Comparison of ENCODE assay signal across 19 cellular contexts in the genomic region with DNA sequence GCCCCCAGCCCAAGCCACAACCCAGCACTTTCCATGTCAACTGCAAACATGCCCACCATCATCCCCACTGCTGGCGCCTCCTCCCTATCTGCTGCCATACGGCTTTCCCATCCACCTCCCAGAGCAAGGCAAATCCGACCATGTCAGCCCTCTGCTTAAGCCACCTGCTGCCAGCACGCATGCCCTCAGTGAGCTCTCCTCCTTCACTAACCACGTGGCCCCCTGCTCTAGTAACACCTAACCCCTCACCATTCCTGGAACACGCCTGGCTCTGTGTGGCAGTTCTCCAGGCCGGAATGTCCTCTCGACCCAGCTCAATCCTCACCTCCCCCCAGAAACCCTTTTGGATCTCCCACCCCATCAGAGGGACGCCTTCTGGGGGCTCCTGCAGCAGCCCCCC. TPM values are rescaled to one million over a fixed set of nuclear protein-coding genes. Genes with fewer than 3 reads are reported as not detected.
DNase-seq lines count a peak whose midpoint lies in the region; ATAC-seq and TF ChIP-seq lines count a peak whose summit lies in the region.
"Had no signal": no experiment of that assay in that cellular context is flagged by ENCODE, and none has a peak within 500 bp of the region (broad histone marks: within the 10 kb centered on the region; RNA-seq: fewer than 3 reads in every experiment).

No MANE protein-coding gene starts in this region.

- no peak overlapping the region for H2BK20ac ChIP-seq in H9 (ENCODE audit: low read depth, low read length, poor library complexity, severe bottlenecking)

- no peaks in the 10 kb centered on the region for H3K23me2 ChIP-seq in H9 (ENCODE audit: insufficient read length, low read depth, low read length, poor library complexity, severe bottlenecking)

- H4K20me1 ChIP-seq in H9 (ENCODE audit: control insufficient read depth, insufficient read depth, insufficient read length) = no peaks in the 10 kb centered on the region

- intact Hi-C loops in Right ventricle myocardium superior (cut with DNase I) = no loop called here

- no peak overlapping the region for H3K9ac ChIP-seq in H9 (ENCODE audit: extremely low read depth, insufficient read length, low read length)

- no peak overlapping the region for H3K14ac ChIP-seq in H9 (ENCODE audit: insufficient read depth, low read length)

- no peak overlapping the region for H3T11ph ChIP-seq in H9 (ENCODE audit: low read length)

- H3K36me3 Mint-ChIP-seq in CD4-positive, CD25-positive, alpha-beta regulatory T cell = no peaks in the 10 kb centered on the region
- H3K36me3 Mint-ChIP-seq in H9 (ENCODE audit: insufficient read depth in 1 of 3, low read depth in 3 of 3) (peaks cover 33 to 70% (median 60%) of the 10 kb centered on the region in 3 experiments), nephron progenitor cell (ENCODE audit: low read depth) (no peaks in the 10 kb centered on the region)
- peaks cover 84% of the 10 kb centered on the region for H3K36me3 Mint-ChIP-seq in activated T-cell treated with anti-CD3 and anti-CD28 coated beads, Interleukin-2, amount 50 U/mL, for 24 hours (ENCODE audit: low read depth)

- H3K27ac ChIP-seq in CD4-positive, CD25-positive, alpha-beta regulatory T cell (ENCODE audit: insufficient read depth, low read length, poor library complexity, severe bottlenecking) = no peak overlapping the region
- H3K27ac ChIP-seq in H9 (ENCODE audit: insufficient read length, low read depth, low read length) = no peak overlapping the region
- H3K27ac ChIP-seq: PC-9 had no signal

- no peaks in the 10 kb centered on the region for H3K79me1 ChIP-seq in H9 (ENCODE audit: insufficient read depth, low read depth, low read length, poor library complexity, severe bottlenecking)

- H3K27me3 Mint-ChIP-seq in CD4-positive, CD25-positive, alpha-beta regulatory T cell = no peaks in the 10 kb centered on the region
- H3K27me3 Mint-ChIP-seq in H9 (ENCODE audit: low read depth) = no peaks in the 10 kb centered on the region
- peaks cover 41% of the 10 kb centered on the region for H3K27me3 Mint-ChIP-seq in activated T-cell treated with anti-CD3 and anti-CD28 coated beads, Interleukin-2, amount 50 U/mL, for 24 hours
- H3K27me3 Mint-ChIP-seq in nephron progenitor cell (ENCODE audit: low read depth, poor library complexity) = no peaks in the 10 kb centered on the region

- no peak overlapping the region for H3K4me3 Mint-ChIP-seq in CD4-positive, CD25-positive, alpha-beta regulatory T cell
- H3K4me3 Mint-ChIP-seq in H9 (no peak overlapping the region), nephron progenitor cell (no peak overlapping the region)
- H3K4me3 Mint-ChIP-seq in activated T-cell treated with anti-CD3 and anti-CD28 coated beads, Interleukin-2, amount 50 U/mL, for 24 hours = no peak overlapping the region
- H3K4me3 Mint-ChIP-seq: CD14-positive monocyte had no signal

- H2BK5ac ChIP-seq in H9 (ENCODE audit: insufficient read length, low read length) = no peak overlapping the region

- H3K4me1 ChIP-seq in CD4-positive, CD25-positive, alpha-beta regulatory T cell (ENCODE audit: control insufficient read depth, insufficient read depth, low read length, poor library complexity, severe bottlenecking) = no peaks in the 10 kb centered on the region
- no peaks in the 10 kb centered on the region for H3K4me1 ChIP-seq in H9 (ENCODE audit: insufficient read depth, low read length)

- H2AK5ac ChIP-seq in H9 (ENCODE audit: insufficient read length, low read length) = no peak overlapping the region

- H2AFZ ChIP-seq in H9 (ENCODE audit: low read length) = no peak overlapping the region
- H2AFZ ChIP-seq: PC-9 had no signal

- H2BK15ac ChIP-seq in H9 (ENCODE audit: low read depth, low read length) = no peak overlapping the region

- no peak for TF ChIP-seq CTCF in H9 (conservative IDR thresholded peaks at IDR 0.05)
- no peak for TF ChIP-seq CTCF in nephron progenitor cell (IDR thresholded peaks at IDR 0.05)

- no CpG with 5 or more reads among the region's 9 CpGs for WGBS in H9 (ENCODE audit: extremely low coverage, insufficient read length, low lambda C conversion rate)

- no peak overlapping the region for H3K4me2 ChIP-seq in H9 (ENCODE audit: insufficient read depth, insufficient read length, low read length)
- H3K4me2 ChIP-seq: PC-9 had no signal

- H3K36me3 ChIP-seq in CD4-positive, CD25-positive, alpha-beta regulatory T cell (ENCODE audit: control insufficient read depth, insufficient read depth, low read length) = peaks cover 17% of the 10 kb centered on the region

- H2BK12ac ChIP-seq in H9 (ENCODE audit: insufficient read length, low read depth, low read length) = no peak overlapping the region

- no peak for DNase-seq in CD4-positive, CD25-positive, alpha-beta regulatory T cell
- DNase-seq in H9 = no peak
- no peak for DNase-seq in Right ventricle myocardium superior
- peak; percentile 35 for DNase-seq in myocyte (ENCODE audit: low read depth)
- DNase-seq in activated T-cell treated with anti-CD3 and anti-CD28 coated beads, Interleukin-2, amount 50 U/mL, for 24 hours = no peak
- no peak for DNase-seq in nephron progenitor cell
- DNase-seq: DMS79 treated with DMSO at 0.1 percent for 48 hours, GDM1, Karpas-422, MM.1S, NCI-H1105 treated with DMSO at 0.1 percent for 48 hours, NCI-H187, NCI-H446, NCI-H748 treated with DMSO at 0.1 percent for 48 hours, PC-9 had no signal

- no peak overlapping the region for H3K4ac ChIP-seq in H9 (ENCODE audit: low read depth, low read length)

- no peak overlapping the region for H3K18ac ChIP-seq in H9 (ENCODE audit: insufficient read length, low read depth, low read length)

- no peak for ATAC-seq in CD4-positive, CD25-positive, alpha-beta regulatory T cell (ENCODE audit: low read depth in 2 of 2)
- ATAC-seq in Right ventricle myocardium superior (ENCODE audit: poor library complexity) = peak; percentile 21
- no peak for ATAC-seq in GM18909 (IDR thresholded peaks at IDR 0.05; ENCODE audit: poor library complexity, unreplicated experiment)
- no peak for ATAC-seq in HG02763 (IDR thresholded peaks at IDR 0.05; ENCODE audit: unreplicated experiment)

- H2BK120ac ChIP-seq in H9 (ENCODE audit: low read depth, low read length, poor library complexity, severe bottlenecking) = no peak overlapping the region

- no peak overlapping the region for H3K4me3 ChIP-seq in CD4-positive, CD25-positive, alpha-beta regulatory T cell (ENCODE audit: low read depth, low read length)
- H3K4me3 ChIP-seq: PC-9 had no signal

- no peaks in the 10 kb centered on the region for H3K9me3 Mint-ChIP-seq in CD4-positive, CD25-positive, alpha-beta regulatory T cell
- peaks cover 72 to 85% of the 10 kb centered on the region in 2 experiments for H3K9me3 Mint-ChIP-seq in H9
- H3K9me3 Mint-ChIP-seq in activated T-cell treated with anti-CD3 and anti-CD28 coated beads, Interleukin-2, amount 50 U/mL, for 24 hours = no peaks in the 10 kb centered on the region
- H3K9me3 Mint-ChIP-seq in nephron progenitor cell = peaks cover 69% of the 10 kb centered on the region

- H3K27ac Mint-ChIP-seq in CD4-positive, CD25-positive, alpha-beta regulatory T cell = peak overlapping the region in 2 of 3 donors; percentile 38 to 72
- H3K27ac Mint-ChIP-seq in H9 (peak overlapping the region; percentile 70 to 89 (median 70); a peak in 3 of 7 replicates), nephron progenitor cell (no peak overlapping the region)
- H3K27ac Mint-ChIP-seq in activated T-cell treated with anti-CD3 and anti-CD28 coated beads, Interleukin-2, amount 50 U/mL, for 24 hours = no peak overlapping the region

- no peak overlapping the region for H3K23ac ChIP-seq in H9 (ENCODE audit: insufficient read length, low read depth, low read length)

- H4K91ac ChIP-seq in H9 (ENCODE audit: insufficient read length, low read depth, low read length) = no peak overlapping the region

- H4K8ac ChIP-seq in H9 (replicated peaks; ENCODE audit: insufficient read length, low read depth, low read length) = no peak overlapping the region

- no peaks in the 10 kb centered on the region for H3K9me3 ChIP-seq in CD4-positive, CD25-positive, alpha-beta regulatory T cell (ENCODE audit: control insufficient read depth in 2 of 2, low read length in 2 of 2)
- peaks cover 11% of the 10 kb centered on the region for H3K9me3 ChIP-seq in H9 (ENCODE audit: control insufficient read depth, low read depth, low read length)

- H3K4me1 Mint-ChIP-seq in CD4-positive, CD25-positive, alpha-beta regulatory T cell = peaks cover 0 to 11% (median 2%) of the 10 kb centered on the region in 4 donors
- H3K4me1 Mint-ChIP-seq in H9 = peaks cover 3 to 6% of the 10 kb centered on the region in 2 experiments; a peak in 3 of 4 replicates
- H3K4me1 Mint-ChIP-seq in activated T-cell treated with anti-CD3 and anti-CD28 coated beads, Interleukin-2, amount 50 U/mL, for 24 hours (ENCODE audit: low read depth) = peaks cover 6% of the 10 kb centered on the region
- peaks cover 55% of the 10 kb centered on the region for H3K4me1 Mint-ChIP-seq in nephron progenitor cell

- no peaks in the 10 kb centered on the region for H3K27me3 ChIP-seq in CD4-positive, CD25-positive, alpha-beta regulatory T cell (ENCODE audit: control insufficient read depth, insufficient read depth, low read length)
- H3K27me3 ChIP-seq in H9 (ENCODE audit: insufficient read depth, low read length) = no peaks in the 10 kb centered on the region

- no peak overlapping the region for H4K5ac ChIP-seq in H9 (ENCODE audit: insufficient read length, low read depth, low read length)

- H3K56ac ChIP-seq in H9 (ENCODE audit: insufficient read length, low read depth, low read length) = no peak overlapping the region

- H3K79me2 ChIP-seq in H9 (ENCODE audit: insufficient read depth, low read length) = no peaks in the 10 kb centered on the region

RNA-seq across cellular contexts. Expression of a gene that starts 17.4 kb away (rescaled TPM):
- 99.9 TPM for total RNA-seq in CD4-positive, CD25-positive, alpha-beta regulatory T cell
- 100 to 1,000 TPM; 261 to 318 (median 276) TPM for polyA plus RNA-seq in CD4-positive, CD25-positive, alpha-beta regulatory T cell
- total RNA-seq in H9 (2021) (138 and 140 TPM in 2 replicates), Right ventricle myocardium superior (86.4 TPM), myocyte (150 and 162 TPM in 2 replicates)
- 268 TPM for polyA plus RNA-seq in myocyte (2012)

RNA-seq across cellular contexts. Expression of a gene that starts 17.9 kb away (rescaled TPM):
- 7.5 TPM for total RNA-seq in CD4-positive, CD25-positive, alpha-beta regulatory T cell
- 1 to 10 TPM; 1.1 to 3.4 (median 1.5) TPM for polyA plus RNA-seq in CD4-positive, CD25-positive, alpha-beta regulatory T cell
- total RNA-seq in H9 (2021) (10.2 and 11.1 TPM in 2 replicates), Right ventricle myocardium superior (14.7 TPM), myocyte (53.8 and 71.6 TPM in 2 replicates)
- 38.3 TPM for polyA plus RNA-seq in myocyte (2012)

RNA-seq across cellular contexts. Expression of a gene that starts 19.1 kb away (rescaled TPM):
- 3.4 TPM for total RNA-seq in CD4-positive, CD25-positive, alpha-beta regulatory T cell
- under 1 TPM; 0.08 to 0.72 (median 0.18) TPM for polyA plus RNA-seq in CD4-positive, CD25-positive, alpha-beta regulatory T cell
- total RNA-seq in H9 (2021) = 229 and 231 TPM in 2 replicates
- total RNA-seq in Right ventricle myocardium superior = 192 TPM
- total RNA-seq in myocyte = 20.7 and 39.8 TPM in 2 replicates
- 39.2 TPM for polyA plus RNA-seq in myocyte (2012)

RNA-seq across cellular contexts. Expression of a gene that starts 33.2 kb away (rescaled TPM):
- total RNA-seq in CD4-positive, CD25-positive, alpha-beta regulatory T cell = 0.54 TPM
- not detected for polyA plus RNA-seq in CD4-positive, CD25-positive, alpha-beta regulatory T cell
- total RNA-seq in H9 (2021) (26.2 and 26.8 TPM in 2 replicates), Right ventricle myocardium superior (8.1 TPM), myocyte (1.1 and 2.1 TPM in 2 replicates)
- 2.0 TPM for polyA plus RNA-seq in myocyte (2012)
- polyA plus RNA-seq: CD14-positive monocyte had no signal

RNA-seq across cellular contexts. Expression of a gene that starts 57.2 kb away (rescaled TPM):
- total RNA-seq in CD4-positive, CD25-positive, alpha-beta regulatory T cell = 0.52 TPM
- not detected for polyA plus RNA-seq in CD4-positive, CD25-positive, alpha-beta regulatory T cell
- total RNA-seq in H9 (2021) = 1.8 and 1.9 TPM in 2 replicates
- total RNA-seq in Right ventricle myocardium superior = 1.5 TPM
- total RNA-seq in myocyte = 5.1 and 11.9 TPM in 2 replicates
- polyA plus RNA-seq in myocyte (2012) = 13.8 TPM
- total RNA-seq: A673 had no signal
- polyA plus RNA-seq: CD14-positive monocyte had no signal

Comparison
In these comparisons a context has a peak if more than half of its experiments do, and no peak if none do; other contexts are left out.
1. H3K27ac Mint-ChIP-seq: peak in CD4-positive, CD25-positive, alpha-beta regulatory T cell (2 of 3) and H9 (3 of 3); none in activated T-cell treated with anti-CD3 and anti-CD28 coated beads, Interleukin-2, amount 50 U/mL, for 24 hours (single experiment) and nephron progenitor cell (single experiment).